ENCODE assay signal across 24 cellular contexts in the genomic region with DNA sequence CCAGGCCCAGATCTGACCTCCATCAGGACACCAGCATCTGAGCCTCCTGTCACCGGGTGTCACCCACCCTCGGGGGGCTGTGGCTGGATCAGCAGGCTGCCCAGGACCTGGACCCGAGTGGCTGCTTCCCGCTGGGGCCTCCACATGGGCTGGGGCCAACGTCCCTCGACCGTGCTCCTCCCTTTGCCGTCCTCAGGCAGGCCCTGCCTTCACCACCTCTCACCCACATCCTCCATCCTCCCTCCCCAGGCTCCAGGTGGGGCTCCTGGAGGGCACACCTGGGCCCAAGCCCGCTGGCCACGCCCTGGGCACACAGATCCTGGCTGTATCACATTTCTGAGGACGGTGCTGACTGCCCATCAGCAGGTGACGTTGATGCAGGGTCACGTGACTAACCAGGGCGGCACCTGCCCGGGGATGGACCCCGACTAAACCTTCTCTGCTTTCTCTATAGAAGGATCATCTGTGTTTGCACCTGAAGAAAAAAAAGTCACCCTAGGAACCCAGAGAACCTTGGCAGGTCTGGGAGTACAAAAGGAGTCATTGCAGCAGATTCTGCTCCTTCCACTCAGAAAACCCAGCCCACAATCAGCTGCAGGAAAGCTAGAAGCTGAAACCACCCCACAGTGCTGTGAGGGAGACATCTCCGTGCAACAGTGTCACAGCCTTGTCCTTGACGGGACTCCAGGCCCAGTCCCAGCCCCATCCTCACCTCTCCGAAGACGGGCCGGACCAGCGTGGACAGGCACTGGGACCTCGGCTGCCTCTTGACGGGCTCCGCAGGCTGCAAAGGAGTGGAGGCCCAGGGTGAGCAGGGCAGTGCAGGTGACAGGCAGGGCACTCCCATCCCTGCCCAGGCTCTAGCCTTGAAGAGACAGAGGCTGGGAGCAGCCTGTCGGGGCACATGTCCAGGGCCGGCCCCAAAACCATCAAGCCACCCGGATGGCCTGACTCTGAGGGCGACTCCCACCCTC. TPM values are rescaled to one million over a fixed set of nuclear protein-coding genes. Genes with fewer than 3 reads are reported as not detected.
DNase-seq lines count a peak whose midpoint lies in the region; ATAC-seq and TF ChIP-seq lines count a peak whose summit lies in the region.
"Had no signal": no experiment of that assay in that cellular context is flagged by ENCODE, and none has a peak within 500 bp of the region (broad histone marks: within the 10 kb centered on the region; RNA-seq: fewer than 3 reads in every experiment).

No MANE protein-coding gene starts in this region.

- H3K4me1 ChIP-seq in colonic mucosa (no peaks in the 10 kb centered on the region), stomach (peaks cover 0 to 19% (median 4%) of the 10 kb centered on the region in 4 donors)
- H3K4me1 ChIP-seq: tibial artery had no signal

- H3K4me3 ChIP-seq in colonic mucosa (no peak overlapping the region), stomach (no peak overlapping the region)
- H3K4me3 ChIP-seq: GM23338, lung, smooth muscle cell, tibial artery had no signal

- WGBS in stomach, 5 donors = 58 to 81% (median 67%) methylated on average over 25 to 29 of the region's 29 CpGs

- H3K9me3 ChIP-seq in colonic mucosa (no peaks in the 10 kb centered on the region), stomach (no peaks in the 10 kb centered on the region)
- H3K9me3 ChIP-seq: neutrophil, tibial artery had no signal

- H3K27ac ChIP-seq in colonic mucosa (no peak overlapping the region), stomach (peak overlapping the region in 1 of 5 donors; percentile 22)
- H3K27ac ChIP-seq: neutrophil, tibial artery had no signal

- H3K9ac ChIP-seq in colonic mucosa (ENCODE audit: low read depth in 2 of 2, low read length in 2 of 2) = peak overlapping the region; percentile 50 to 57

- intact Hi-C loops in colonic mucosa (cut with DNase I) = no loop called here
- intact Hi-C loops in stomach (cut with DNase I; ENCODE audit: low total_unique reads) = no loop called here

- ATAC-seq in HG03439 (IDR thresholded peaks at IDR 0.05; ENCODE audit: unreplicated experiment) = no peak
- no peak for ATAC-seq in HG02870 (IDR thresholded peaks at IDR 0.05; ENCODE audit: unreplicated experiment)
- ATAC-seq: GM23338; stimulated activated naive CD8-positive, alpha-beta T cell treated with anti-CD3 and anti-CD28 coated beads, Interleukin-15, Interleukin-2, amounts not matched to agents 100 U/mL and 50 U/mL, for 24 hours had no signal

- DNase-seq in NCI-H187 (lab: John Stamatoyannopoulos, UW) (peak; percentile 28 to 43), NCI-H187 treated with DMSO at 0.1 percent for 48 hours (lab: John Stamatoyannopoulos, UW) (no peak), NCI-H2196 (lab: John Stamatoyannopoulos, UW; ENCODE audit: unreplicated experiment) (peak; percentile 79), colonic mucosa (peak; percentile 77), stomach (peak; percentile 62), GOT3 (lab: John Stamatoyannopoulos, UW) (no peak)
- DNase-seq: activated CD4-positive, alpha-beta T cell treated with anti-CD3 and anti-CD28 coated beads for 4 hours; activated naive CD4-positive, alpha-beta T cell treated with anti-CD3 and anti-CD28 coated beads for 36 hours; activated T-cell treated with anti-CD3 and anti-CD28 coated beads, Interleukin-2, amount 50 U/mL, for 48 hours; amygdala; cortex of kidney; KG1; kidney; NCI-H774; SHP77 treated with DMSO at 0.1 percent for 48 hours; stimulated activated CD4-positive, alpha-beta T cell treated with anti-CD3 and anti-CD28 coated beads, Interleukin-2, amount 100 ng/mL, for 48 hours; stimulated activated naive CD8-positive, alpha-beta T cell treated with anti-CD3 and anti-CD28 coated beads, Interleukin-15, Interleukin-2, amounts not matched to agents 100 U/mL and 50 U/mL, for 24 hours had no signal

- no peak for TF ChIP-seq POLR2A in stomach (IDR thresholded peaks at IDR 0.05)

- TF ChIP-seq CTCF in colonic mucosa (IDR thresholded peaks at IDR 0.05) (no peak), stomach (IDR thresholded peaks at IDR 0.05) (no peak)

- TF ChIP-seq EP300 in stomach (IDR thresholded peaks at IDR 0.05) = no peak

- peaks cover 12% of the 10 kb centered on the region for H3K36me3 ChIP-seq in colonic mucosa
- H3K36me3 ChIP-seq in stomach = peaks cover 47 to 98% (median 94%) of the 10 kb centered on the region in 4 donors

- H3K27me3 ChIP-seq in colonic mucosa = no peaks in the 10 kb centered on the region
- H3K27me3 ChIP-seq in stomach = no peaks in the 10 kb centered on the region
- H3K27me3 ChIP-seq: neutrophil, tibial artery had no signal

RNA-seq across cellular contexts. Expression of a gene that starts 11.2 kb away (rescaled TPM):
- total RNA-seq in colonic mucosa (100 to 1,000 TPM in 1 of 2 donors, 10 to 100 TPM in 1; 87.8 to 144 TPM), stomach (100 to 1,000 TPM in 4 of 5 donors, 10 to 100 TPM in 1; 93.8 to 446 (median 240) TPM)
- polyA plus RNA-seq in stomach = 100 to 1,000 TPM; 116 to 162 (median 120) TPM

Comparison
In these comparisons a context has a peak if more than half of its experiments do, and no peak if none do; other contexts are left out.
1. DNase-seq: peak in NCI-H187 (2 of 2), NCI-H2196 (single experiment), colonic mucosa (single experiment) and stomach (single experiment); none in NCI-H187 treated with DMSO at 0.1 percent for 48 hours (single experiment) and GOT3 (single experiment).